ENCODE assay signal across 1 cellular context in the genomic region with DNA sequence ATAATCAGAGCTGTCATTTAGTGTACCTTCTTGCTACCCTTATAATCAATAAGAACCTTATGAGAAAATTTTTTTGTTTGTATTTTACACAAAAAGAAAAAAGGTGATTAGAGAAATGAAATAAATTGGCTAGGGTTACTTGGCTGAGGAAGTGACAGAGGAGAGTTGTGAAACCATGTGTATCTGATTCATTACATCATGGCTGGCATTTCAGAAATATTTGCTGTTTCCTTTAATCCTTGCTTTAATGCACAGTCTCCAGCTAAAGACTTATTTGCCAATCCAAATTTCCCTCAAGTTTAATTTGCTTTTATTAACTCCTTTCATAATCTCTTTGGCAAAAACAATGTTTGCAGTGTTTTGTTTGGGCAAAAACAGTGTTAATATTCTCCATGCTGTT.
TF ChIP-seq lines count a peak whose summit lies in the region.

No MANE protein-coding gene starts in this region.

TF ChIP-seq in HepG2, 621 proteins besides CTCF, POLR2A, EP300 and RAD21 (continued from another document):
- TF ChIP-seq IKZF5 (CRISPR knock-in tag; IDR thresholded peaks at IDR 0.05), result no peak
- TF ChIP-seq, protein P1, sequence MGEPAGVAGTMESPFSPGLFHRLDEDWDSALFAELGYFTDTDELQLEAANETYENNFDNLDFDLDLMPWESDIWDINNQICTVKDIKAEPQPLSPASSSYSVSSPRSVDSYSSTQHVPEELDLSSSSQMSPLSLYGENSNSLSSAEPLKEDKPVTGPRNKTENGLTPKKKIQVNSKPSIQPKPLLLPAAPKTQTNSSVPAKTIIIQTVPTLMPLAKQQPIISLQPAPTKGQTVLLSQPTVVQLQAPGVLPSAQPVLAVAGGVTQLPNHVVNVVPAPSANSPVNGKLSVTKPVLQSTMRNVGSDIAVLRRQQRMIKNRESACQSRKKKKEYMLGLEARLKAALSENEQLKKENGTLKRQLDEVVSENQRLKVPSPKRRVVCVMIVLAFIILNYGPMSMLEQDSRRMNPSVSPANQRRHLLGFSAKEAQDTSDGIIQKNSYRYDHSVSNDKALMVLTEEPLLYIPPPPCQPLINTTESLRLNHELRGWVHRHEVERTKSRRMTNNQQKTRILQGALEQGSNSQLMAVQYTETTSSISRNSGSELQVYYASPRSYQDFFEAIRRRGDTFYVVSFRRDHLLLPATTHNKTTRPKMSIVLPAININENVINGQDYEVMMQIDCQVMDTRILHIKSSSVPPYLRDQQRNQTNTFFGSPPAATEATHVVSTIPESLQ (CRISPR knock-in tag; conservative IDR thresholded peaks at IDR 0.05), result no peak
- TF ChIP-seq, protein P2, sequence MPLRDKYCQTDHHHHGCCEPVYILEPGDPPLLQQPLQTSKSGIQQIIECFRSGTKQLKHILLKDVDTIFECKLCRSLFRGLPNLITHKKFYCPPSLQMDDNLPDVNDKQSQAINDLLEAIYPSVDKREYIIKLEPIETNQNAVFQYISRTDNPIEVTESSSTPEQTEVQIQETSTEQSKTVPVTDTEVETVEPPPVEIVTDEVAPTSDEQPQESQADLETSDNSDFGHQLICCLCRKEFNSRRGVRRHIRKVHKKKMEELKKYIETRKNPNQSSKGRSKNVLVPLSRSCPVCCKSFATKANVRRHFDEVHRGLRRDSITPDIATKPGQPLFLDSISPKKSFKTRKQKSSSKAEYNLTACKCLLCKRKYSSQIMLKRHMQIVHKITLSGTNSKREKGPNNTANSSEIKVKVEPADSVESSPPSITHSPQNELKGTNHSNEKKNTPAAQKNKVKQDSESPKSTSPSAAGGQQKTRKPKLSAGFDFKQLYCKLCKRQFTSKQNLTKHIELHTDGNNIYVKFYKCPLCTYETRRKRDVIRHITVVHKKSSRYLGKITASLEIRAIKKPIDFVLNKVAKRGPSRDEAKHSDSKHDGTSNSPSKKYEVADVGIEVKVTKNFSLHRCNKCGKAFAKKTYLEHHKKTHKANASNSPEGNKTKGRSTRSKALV (CRISPR knock-in tag; IDR thresholded peaks at IDR 0.05), result no peak
- no peak for TF ChIP-seq MYNN (CRISPR knock-in tag; IDR thresholded peaks at IDR 0.05; ENCODE audit: low read depth)
- TF ChIP-seq ZNF660 (CRISPR knock-in tag; IDR thresholded peaks at IDR 0.05; ENCODE audit: borderline replicate concordance, low read depth), result no peak
- TF ChIP-seq ATF7 (IDR thresholded peaks at IDR 0.05), result no peak
- TF ChIP-seq ATF7 (CRISPR knock-in tag; IDR thresholded peaks at IDR 0.05), result no peak
